1 cellular context compared by ENCODE assay signal in the genomic region with DNA sequence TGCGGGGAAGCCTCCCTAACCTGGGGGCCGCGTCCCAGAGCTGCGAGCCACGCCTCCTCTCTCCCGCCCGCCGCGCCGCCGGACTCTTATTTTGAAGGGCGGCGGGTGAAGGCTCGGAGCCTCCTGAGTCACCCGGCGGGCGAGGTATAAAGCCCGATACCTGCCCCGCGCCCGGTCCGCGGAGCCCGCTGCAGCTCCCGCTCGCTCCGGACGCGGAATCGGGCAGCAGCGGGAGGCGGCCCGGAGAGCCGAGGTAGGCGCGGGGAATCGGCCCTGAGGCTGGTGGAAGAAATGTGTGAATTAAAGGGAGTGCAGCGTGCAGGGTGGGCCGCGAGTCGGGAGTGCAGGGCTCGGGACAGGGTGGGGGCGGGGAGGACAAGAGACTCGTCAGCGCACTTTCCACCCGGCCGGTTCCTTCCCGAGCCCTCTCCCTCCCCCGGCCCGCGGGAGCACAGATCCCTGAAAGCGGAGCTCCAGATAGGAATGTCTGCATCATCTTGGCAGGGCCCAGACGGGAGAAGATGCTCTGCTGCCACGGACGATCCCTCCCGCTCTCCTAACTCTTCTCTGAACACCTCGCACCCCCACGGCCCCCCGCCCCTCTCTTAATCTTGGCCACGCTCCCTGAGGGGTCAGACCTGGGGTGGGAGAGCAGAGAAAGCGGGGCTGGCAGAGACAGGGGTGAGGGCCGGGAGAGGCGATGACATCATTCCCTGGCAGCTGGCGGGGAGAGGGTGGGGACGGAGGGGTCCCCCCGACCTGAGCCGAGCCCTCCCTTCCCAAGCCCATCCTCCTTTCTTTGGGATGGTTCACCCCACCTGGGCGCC.
TF ChIP-seq lines count a peak whose summit lies in the region.

No MANE protein-coding gene starts in this region.

TF ChIP-seq in SK-N-SH, 30 proteins besides CTCF, POLR2A, EP300 and RAD21 (continued from another document):
- TF ChIP-seq ZBTB33 (IDR thresholded peaks at IDR 0.05; ENCODE audit: borderline replicate concordance, low read depth) (no peak), TEAD4 (IDR thresholded peaks at IDR 0.05; ENCODE audit: borderline replicate concordance, insufficient read depth) (no peak), JUND (IDR thresholded peaks at IDR 0.05) (peak; percentile 39; the same call in 1 of the 2 replicates), EZH2phosphoT487 (IDR thresholded peaks at IDR 0.05; ENCODE audit: borderline replicate concordance, low read depth) (no peak), GABPA (IDR thresholded peaks at IDR 0.05; ENCODE audit: low read depth) (no peak), TAF1 (IDR thresholded peaks at IDR 0.05; ENCODE audit: borderline replicate concordance, low read depth, low read length) (peak; percentile 83), CHD2 (IDR thresholded peaks at IDR 0.05; ENCODE audit: low read length, partially characterized antibody) (peak; percentile 56), IRF3 (IDR thresholded peaks at IDR 0.05; ENCODE audit: low read depth, low read length) (no peak), RFX5 (IDR thresholded peaks at IDR 0.05; ENCODE audit: low read length) (no peak), FOXM1 (IDR thresholded peaks at IDR 0.05; ENCODE audit: low read depth) (no peak), TCF12 (IDR thresholded peaks at IDR 0.05) (peak; percentile 26; the same call in 1 of the 2 replicates), ELF1 (IDR thresholded peaks at IDR 0.05) (no peak), RCOR1 (IDR thresholded peaks at IDR 0.05; ENCODE audit: low read length) (no peak), MEF2A (IDR thresholded peaks at IDR 0.05; ENCODE audit: borderline replicate concordance, low read depth) (no peak), POLR2AphosphoS5 (IDR thresholded peaks at IDR 0.05; ENCODE audit: low read depth, low read length) (peak; percentile 94), RXRA (IDR thresholded peaks at IDR 0.05; ENCODE audit: borderline replicate concordance, low read depth) (peak; percentile 33; the same call in 1 of the 2 replicates), REST (IDR thresholded peaks at IDR 0.05; ENCODE audit: low read depth, low read length) (no peak), MXI1 (IDR thresholded peaks at IDR 0.05; ENCODE audit: low read depth, low read length) (peak; percentile 14; the same call in 1 of the 2 replicates), NRF1 (IDR thresholded peaks at IDR 0.05; ENCODE audit: low read depth, low read length) (no peak), GATA2 (CRISPR knock-in tag; IDR thresholded peaks at IDR 0.05) (no peak)
- TF ChIP-seq, protein P1, sequence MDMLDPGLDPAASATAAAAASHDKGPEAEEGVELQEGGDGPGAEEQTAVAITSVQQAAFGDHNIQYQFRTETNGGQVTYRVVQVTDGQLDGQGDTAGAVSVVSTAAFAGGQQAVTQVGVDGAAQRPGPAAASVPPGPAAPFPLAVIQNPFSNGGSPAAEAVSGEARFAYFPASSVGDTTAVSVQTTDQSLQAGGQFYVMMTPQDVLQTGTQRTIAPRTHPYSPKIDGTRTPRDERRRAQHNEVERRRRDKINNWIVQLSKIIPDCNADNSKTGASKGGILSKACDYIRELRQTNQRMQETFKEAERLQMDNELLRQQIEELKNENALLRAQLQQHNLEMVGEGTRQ (IDR thresholded peaks at IDR 0.05; ENCODE audit: borderline replicate concordance, low read depth, low read length): no peak
- TF ChIP-seq, protein P2, sequence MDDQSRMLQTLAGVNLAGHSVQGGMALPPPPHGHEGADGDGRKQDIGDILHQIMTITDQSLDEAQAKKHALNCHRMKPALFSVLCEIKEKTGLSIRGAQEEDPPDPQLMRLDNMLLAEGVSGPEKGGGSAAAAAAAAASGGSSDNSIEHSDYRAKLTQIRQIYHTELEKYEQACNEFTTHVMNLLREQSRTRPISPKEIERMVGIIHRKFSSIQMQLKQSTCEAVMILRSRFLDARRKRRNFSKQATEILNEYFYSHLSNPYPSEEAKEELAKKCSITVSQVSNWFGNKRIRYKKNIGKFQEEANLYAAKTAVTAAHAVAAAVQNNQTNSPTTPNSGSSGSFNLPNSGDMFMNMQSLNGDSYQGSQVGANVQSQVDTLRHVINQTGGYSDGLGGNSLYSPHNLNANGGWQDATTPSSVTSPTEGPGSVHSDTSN (IDR thresholded peaks at IDR 0.05): peak; percentile 34
